Comparison of ENCODE assay signal across 1 cellular context in the genomic region with DNA sequence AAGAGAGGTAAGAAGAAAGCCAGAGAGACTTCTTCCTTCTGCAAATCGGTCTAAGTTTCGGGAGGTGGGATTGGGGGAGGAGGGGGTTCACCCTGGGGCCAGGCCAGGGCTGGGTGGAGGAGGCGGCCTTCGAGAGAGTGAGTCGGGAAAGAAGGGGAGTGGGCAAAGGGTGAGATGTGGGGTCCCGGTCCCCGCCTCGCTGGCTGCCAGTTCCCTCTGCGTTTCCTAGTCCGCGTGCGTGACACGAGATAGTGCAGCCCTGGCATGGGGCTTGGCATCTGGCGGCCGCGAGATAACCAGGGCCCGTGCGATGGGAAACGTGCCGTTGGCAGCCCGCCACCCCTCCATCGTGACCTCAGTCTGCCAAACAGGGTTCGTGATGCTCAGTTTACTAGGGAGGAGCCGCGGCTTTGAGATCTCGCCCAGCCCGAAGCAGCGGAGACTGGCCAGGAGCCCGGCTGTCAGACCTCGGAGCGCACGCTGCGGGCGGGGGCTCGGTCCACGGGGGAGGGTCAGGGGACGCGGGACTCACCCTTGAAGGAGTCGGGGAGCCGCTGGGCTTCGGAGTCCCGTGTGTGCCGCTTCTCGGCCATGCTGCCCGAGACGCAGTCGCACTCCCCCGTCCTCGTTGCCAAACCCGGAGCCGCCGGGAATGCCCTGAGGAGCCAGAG.
TF ChIP-seq lines count a peak whose summit lies in the region.

A gene with protein sequence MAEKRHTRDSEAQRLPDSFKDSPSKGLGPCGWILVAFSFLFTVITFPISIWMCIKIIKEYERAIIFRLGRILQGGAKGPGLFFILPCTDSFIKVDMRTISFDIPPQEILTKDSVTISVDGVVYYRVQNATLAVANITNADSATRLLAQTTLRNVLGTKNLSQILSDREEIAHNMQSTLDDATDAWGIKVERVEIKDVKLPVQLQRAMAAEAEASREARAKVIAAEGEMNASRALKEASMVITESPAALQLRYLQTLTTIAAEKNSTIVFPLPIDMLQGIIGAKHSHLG (minus strand): TSS at position 656 of the 671 bp plus-strand sequence. CDS start 63 bp downstream, at position 593.

TF ChIP-seq in HepG2, 621 proteins besides CTCF, POLR2A, EP300 and RAD21 (continued from another document and continues in another):
- TF ChIP-seq, protein P1, sequence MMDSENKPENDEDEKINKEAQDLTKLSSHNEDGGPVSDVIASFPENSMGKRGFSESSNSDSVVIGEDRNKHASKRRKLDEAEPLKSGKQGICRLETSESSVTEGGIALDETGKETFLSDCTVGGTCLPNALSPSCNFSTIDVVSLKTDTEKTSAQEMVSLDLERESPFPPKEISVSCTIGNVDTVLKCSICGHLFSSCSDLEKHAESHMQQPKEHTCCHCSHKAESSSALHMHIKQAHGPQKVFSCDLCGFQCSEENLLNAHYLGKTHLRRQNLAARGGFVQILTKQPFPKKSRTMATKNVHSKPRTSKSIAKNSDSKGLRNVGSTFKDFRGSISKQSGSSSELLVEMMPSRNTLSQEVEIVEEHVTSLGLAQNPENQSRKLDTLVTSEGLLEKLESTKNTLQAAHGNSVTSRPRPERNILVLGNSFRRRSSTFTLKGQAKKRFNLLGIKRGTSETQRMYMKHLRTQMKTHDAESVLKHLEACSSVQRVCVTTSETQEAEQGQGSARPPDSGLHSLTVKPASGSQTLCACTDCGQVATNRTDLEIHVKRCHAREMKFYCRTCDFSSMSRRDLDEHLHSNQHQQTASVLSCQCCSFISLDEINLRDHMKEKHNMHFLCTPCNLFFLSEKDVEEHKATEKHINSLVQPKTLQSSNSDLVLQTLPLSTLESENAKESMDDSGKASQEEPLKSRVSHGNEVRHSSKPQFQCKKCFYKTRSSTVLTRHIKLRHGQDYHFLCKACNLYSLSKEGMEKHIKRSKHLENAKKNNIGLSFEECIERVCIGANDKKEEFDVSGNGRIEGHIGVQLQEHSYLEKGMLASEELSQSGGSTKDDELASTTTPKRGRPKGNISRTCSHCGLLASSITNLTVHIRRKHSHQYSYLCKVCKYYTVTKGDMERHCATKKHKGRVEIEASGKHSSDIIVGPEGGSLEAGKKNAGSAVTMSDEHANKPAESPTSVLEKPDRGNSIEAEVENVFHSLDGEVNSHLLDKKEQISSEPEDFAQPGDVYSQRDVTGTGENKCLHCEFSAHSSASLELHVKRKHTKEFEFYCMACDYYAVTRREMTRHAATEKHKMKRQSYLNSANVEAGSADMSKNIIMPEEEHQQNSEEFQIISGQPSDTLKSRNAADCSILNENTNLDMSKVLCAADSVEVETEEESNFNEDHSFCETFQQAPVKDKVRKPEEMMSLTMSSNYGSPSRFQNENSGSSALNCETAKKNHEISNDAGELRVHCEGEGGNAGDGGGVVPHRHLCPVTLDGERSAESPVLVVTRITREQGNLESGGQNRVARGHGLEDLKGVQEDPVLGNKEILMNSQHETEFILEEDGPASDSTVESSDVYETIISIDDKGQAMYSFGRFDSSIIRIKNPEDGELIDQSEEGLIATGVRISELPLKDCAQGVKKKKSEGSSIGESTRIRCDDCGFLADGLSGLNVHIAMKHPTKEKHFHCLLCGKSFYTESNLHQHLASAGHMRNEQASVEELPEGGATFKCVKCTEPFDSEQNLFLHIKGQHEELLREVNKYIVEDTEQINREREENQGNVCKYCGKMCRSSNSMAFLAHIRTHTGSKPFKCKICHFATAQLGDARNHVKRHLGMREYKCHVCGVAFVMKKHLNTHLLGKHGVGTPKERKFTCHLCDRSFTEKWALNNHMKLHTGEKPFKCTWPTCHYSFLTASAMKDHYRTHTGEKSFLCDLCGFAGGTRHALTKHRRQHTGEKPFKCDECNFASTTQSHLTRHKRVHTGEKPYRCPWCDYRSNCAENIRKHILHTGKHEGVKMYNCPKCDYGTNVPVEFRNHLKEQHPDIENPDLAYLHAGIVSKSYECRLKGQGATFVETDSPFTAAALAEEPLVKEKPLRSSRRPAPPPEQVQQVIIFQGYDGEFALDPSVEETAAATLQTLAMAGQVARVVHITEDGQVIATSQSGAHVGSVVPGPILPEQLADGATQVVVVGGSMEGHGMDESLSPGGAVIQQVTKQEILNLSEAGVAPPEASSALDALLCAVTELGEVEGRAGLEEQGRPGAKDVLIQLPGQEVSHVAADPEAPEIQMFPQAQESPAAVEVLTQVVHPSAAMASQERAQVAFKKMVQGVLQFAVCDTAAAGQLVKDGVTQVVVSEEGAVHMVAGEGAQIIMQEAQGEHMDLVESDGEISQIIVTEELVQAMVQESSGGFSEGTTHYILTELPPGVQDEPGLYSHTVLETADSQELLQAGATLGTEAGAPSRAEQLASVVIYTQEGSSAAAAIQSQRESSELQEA (CRISPR knock-in tag; IDR thresholded peaks at IDR 0.05; ENCODE audit: not compliant biosample characterization): peak; percentile 87
- TF ChIP-seq ETV5 (CRISPR knock-in tag; IDR thresholded peaks at IDR 0.05; ENCODE audit: borderline replicate concordance): no peak; the same call in 1 of the 2 replicates
- no peak for TF ChIP-seq SRF (IDR thresholded peaks at IDR 0.05; ENCODE audit: low read depth, low read length)
- no peak for TF ChIP-seq SIX4 (CRISPR knock-in tag; IDR thresholded peaks at IDR 0.05)
- TF ChIP-seq ZNF564 (CRISPR knock-in tag; IDR thresholded peaks at IDR 0.05): no peak
- TF ChIP-seq PLRG1 (conservative IDR thresholded peaks at IDR 0.05): no peak
- TF ChIP-seq, protein P2, sequence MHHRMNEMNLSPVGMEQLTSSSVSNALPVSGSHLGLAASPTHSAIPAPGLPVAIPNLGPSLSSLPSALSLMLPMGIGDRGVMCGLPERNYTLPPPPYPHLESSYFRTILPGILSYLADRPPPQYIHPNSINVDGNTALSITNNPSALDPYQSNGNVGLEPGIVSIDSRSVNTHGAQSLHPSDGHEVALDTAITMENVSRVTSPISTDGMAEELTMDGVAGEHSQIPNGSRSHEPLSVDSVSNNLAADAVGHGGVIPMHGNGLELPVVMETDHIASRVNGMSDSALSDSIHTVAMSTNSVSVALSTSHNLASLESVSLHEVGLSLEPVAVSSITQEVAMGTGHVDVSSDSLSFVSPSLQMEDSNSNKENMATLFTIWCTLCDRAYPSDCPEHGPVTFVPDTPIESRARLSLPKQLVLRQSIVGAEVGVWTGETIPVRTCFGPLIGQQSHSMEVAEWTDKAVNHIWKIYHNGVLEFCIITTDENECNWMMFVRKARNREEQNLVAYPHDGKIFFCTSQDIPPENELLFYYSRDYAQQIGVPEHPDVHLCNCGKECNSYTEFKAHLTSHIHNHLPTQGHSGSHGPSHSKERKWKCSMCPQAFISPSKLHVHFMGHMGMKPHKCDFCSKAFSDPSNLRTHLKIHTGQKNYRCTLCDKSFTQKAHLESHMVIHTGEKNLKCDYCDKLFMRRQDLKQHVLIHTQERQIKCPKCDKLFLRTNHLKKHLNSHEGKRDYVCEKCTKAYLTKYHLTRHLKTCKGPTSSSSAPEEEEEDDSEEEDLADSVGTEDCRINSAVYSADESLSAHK (CRISPR knock-in tag; IDR thresholded peaks at IDR 0.05; ENCODE audit: borderline replicate concordance): no peak
- TF ChIP-seq ARHGAP35 (CRISPR knock-in tag; IDR thresholded peaks at IDR 0.05; ENCODE audit: borderline replicate concordance): peak; percentile 20; the same call in 1 of the 2 replicates
- TF ChIP-seq ZNF772 (CRISPR knock-in tag; IDR thresholded peaks at IDR 0.05): peak; percentile 73; the same call in 1 of the 2 replicates
- TF ChIP-seq, protein P3, sequence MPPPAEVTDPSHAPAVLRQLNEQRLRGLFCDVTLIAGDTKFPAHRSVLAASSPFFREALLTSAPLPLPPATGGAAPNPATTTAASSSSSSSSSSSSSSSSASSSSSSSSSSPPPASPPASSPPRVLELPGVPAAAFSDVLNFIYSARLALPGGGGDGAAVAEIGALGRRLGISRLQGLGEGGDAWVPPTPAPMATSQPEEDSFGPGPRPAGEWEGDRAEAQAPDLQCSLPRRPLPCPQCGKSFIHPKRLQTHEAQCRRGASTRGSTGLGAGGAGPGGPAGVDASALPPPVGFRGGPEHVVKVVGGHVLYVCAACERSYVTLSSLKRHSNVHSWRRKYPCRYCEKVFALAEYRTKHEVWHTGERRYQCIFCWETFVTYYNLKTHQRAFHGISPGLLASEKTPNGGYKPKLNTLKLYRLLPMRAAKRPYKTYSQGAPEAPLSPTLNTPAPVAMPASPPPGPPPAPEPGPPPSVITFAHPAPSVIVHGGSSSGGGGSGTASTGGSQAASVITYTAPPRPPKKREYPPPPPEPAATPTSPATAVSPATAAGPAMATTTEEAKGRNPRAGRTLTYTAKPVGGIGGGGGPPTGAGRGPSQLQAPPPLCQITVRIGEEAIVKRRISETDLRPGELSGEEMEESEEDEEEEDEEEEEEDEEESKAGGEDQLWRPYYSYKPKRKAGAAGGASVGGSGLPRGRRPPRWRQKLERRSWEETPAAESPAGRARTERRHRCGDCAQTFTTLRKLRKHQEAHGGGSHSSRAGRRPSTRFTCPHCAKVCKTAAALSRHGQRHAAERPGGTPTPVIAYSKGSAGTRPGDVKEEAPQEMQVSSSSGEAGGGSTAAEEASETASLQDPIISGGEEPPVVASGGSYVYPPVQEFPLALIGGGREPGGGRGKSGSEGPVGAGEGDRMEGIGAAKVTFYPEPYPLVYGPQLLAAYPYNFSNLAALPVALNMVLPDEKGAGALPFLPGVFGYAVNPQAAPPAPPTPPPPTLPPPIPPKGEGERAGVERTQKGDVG (CRISPR knock-in tag; IDR thresholded peaks at IDR 0.05; ENCODE audit: borderline replicate concordance): no peak
- no peak for TF ChIP-seq RFX5 (IDR thresholded peaks at IDR 0.05; ENCODE audit: low read depth, low read length)
- no peak for TF ChIP-seq RBAK (CRISPR knock-in tag; IDR thresholded peaks at IDR 0.05)
- TF ChIP-seq ZNF570 (CRISPR knock-in tag; IDR thresholded peaks at IDR 0.05; ENCODE audit: borderline replicate concordance): 0 out of 2 replicates have a peak, but pooled peaks have one; percentile 71
- peak; percentile 54; the same call in 1 of the 2 replicates for TF ChIP-seq ZNF768 (CRISPR knock-in tag; IDR thresholded peaks at IDR 0.05)
- TF ChIP-seq, protein P4, sequence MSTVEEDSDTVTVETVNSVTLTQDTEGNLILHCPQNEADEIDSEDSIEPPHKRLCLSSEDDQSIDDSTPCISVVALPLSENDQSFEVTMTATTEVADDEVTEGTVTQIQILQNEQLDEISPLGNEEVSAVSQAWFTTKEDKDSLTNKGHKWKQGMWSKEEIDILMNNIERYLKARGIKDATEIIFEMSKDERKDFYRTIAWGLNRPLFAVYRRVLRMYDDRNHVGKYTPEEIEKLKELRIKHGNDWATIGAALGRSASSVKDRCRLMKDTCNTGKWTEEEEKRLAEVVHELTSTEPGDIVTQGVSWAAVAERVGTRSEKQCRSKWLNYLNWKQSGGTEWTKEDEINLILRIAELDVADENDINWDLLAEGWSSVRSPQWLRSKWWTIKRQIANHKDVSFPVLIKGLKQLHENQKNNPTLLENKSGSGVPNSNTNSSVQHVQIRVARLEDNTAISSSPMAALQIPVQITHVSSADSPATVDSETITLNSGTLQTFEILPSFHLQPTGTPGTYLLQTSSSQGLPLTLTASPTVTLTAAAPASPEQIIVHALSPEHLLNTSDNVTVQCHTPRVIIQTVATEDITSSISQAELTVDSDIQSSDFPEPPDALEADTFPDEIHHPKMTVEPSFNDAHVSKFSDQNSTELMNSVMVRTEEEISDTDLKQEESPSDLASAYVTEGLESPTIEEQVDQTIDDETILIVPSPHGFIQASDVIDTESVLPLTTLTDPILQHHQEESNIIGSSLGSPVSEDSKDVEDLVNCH (CRISPR knock-in tag; IDR thresholded peaks at IDR 0.05): peak; percentile 73; the same call in 1 of the 2 replicates
- TF ChIP-seq KLF12 (CRISPR knock-in tag; IDR thresholded peaks at IDR 0.05; ENCODE audit: borderline replicate concordance): peak; percentile 82; the same call in 1 of the 2 replicates
- TF ChIP-seq SYNCRIP (IDR thresholded peaks at IDR 0.05; ENCODE audit: insufficient read depth, low read depth, low read length): no peak
- TF ChIP-seq, protein P5, sequence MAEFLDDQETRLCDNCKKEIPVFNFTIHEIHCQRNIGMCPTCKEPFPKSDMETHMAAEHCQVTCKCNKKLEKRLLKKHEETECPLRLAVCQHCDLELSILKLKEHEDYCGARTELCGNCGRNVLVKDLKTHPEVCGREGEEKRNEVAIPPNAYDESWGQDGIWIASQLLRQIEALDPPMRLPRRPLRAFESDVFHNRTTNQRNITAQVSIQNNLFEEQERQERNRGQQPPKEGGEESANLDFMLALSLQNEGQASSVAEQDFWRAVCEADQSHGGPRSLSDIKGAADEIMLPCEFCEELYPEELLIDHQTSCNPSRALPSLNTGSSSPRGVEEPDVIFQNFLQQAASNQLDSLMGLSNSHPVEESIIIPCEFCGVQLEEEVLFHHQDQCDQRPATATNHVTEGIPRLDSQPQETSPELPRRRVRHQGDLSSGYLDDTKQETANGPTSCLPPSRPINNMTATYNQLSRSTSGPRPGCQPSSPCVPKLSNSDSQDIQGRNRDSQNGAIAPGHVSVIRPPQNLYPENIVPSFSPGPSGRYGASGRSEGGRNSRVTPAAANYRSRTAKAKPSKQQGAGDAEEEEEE (CRISPR knock-in tag; IDR thresholded peaks at IDR 0.05; ENCODE audit: borderline replicate concordance): 0 out of 2 replicates have a peak, but pooled peaks have one; percentile 43
- TF ChIP-seq ZNF749 (CRISPR knock-in tag; IDR thresholded peaks at IDR 0.05; ENCODE audit: borderline replicate concordance): peak; percentile 28; the same call in 1 of the 2 replicates
- no peak for TF ChIP-seq ZNF773 (CRISPR knock-in tag; IDR thresholded peaks at IDR 0.05; ENCODE audit: borderline replicate concordance)
- peak; percentile 49; the same call in 1 of the 2 replicates for TF ChIP-seq ZNF263 (CRISPR knock-in tag; IDR thresholded peaks at IDR 0.05)
- 0 out of 2 replicates have a peak, but pooled peaks have one; percentile 26 for TF ChIP-seq ZNF343 (CRISPR knock-in tag; IDR thresholded peaks at IDR 0.05)
- no peak for TF ChIP-seq ZNF878 (CRISPR knock-in tag; IDR thresholded peaks at IDR 0.05)
- TF ChIP-seq ZNF383 (CRISPR knock-in tag; IDR thresholded peaks at IDR 0.05; ENCODE audit: borderline replicate concordance): no peak
- TF ChIP-seq ZNF547 (CRISPR knock-in tag; IDR thresholded peaks at IDR 0.05): peak; percentile 56; the same call in 1 of the 2 replicates
- no peak for TF ChIP-seq ZBTB14 (CRISPR knock-in tag; IDR thresholded peaks at IDR 0.05)
